Comparison of ENCODE assay signal across 8 cellular contexts in genomic region chr10:70478191-70479160, GRCh38. TPM values are rescaled to one million over a fixed set of nuclear protein-coding genes. Genes with fewer than 3 reads are reported as not detected.
A peak's percentile ranks its signal among the peaks of the same experiment; 100 is the strongest.
DNase-seq lines count a peak whose midpoint lies in the region; ATAC-seq, FAIRE-seq and TF ChIP-seq lines count a peak whose summit lies in the region.

PALD1 (plus strand) TSS chr10:70478767; CDS start chr10:70525952, 47,185 bp downstream.

- no peaks in the 10 kb centered on the region for H3K9me2 ChIP-seq in neural cell (ENCODE audit: insufficient read depth, low read length)

- H3K4me1 Mint-ChIP-seq in activated T-helper 17 cell treated with anti-CD3 and anti-CD28 coated beads, Interleukin-2, amount 50 U/mL, for 72 hours: peaks cover 17% of the 10 kb centered on the region
- H3K4me1 Mint-ChIP-seq in type B pancreatic cell (ENCODE audit: unreplicated experiment): peaks cover 32% of the 10 kb centered on the region

- TF ChIP-seq RAD21 in A549 (conservative IDR thresholded peaks at IDR 0.05 in 1 of 2, IDR thresholded peaks at IDR 0.05 in 1 of 2): no peak
- TF ChIP-seq RAD21 in neural cell (conservative IDR thresholded peaks at IDR 0.05): peak; percentile 14

- no peaks in the 10 kb centered on the region for H4K20me1 ChIP-seq in neural cell (ENCODE audit: insufficient read depth)

- H3K4me3 ChIP-seq in A549 (peak within 1 kb of the TSS; percentile 78), foreskin fibroblast (ENCODE audit: low read depth in 1 of 2, low read length in 2 of 2) (peak within 1 kb of the TSS; percentile 35 to 54), neural cell (ENCODE audit: low read length) (peak within 1 kb of the TSS; percentile 72)

- peak within 1 kb of the TSS; percentile 41 for H3K9ac ChIP-seq in neural cell (ENCODE audit: low read length)

- H3K9me3 Mint-ChIP-seq in activated T-helper 17 cell treated with anti-CD3 and anti-CD28 coated beads, Interleukin-2, amount 50 U/mL, for 72 hours: no peaks in the 10 kb centered on the region
- H3K9me3 Mint-ChIP-seq in type B pancreatic cell: no peaks in the 10 kb centered on the region

- POLR2A ChIA-PET in A549 (lab: Yijun Ruan, JAX): no interaction called here

- peaks cover 30% of the 10 kb centered on the region for H3K27me3 ChIP-seq in neural cell (ENCODE audit: insufficient read depth, low read depth, low read length)

- no peak for TF ChIP-seq CTCF in A549 (IDR thresholded peaks at IDR 0.05)
- TF ChIP-seq CTCF in foreskin fibroblast (IDR thresholded peaks at IDR 0.05; ENCODE audit: low read depth, low read length): no peak
- peak; percentile 15 for TF ChIP-seq CTCF in neural cell (IDR thresholded peaks at IDR 0.05; ENCODE audit: poor library complexity, severe bottlenecking)
- TF ChIP-seq CTCF in type B pancreatic cell (conservative IDR thresholded peaks at IDR 0.05): peak; percentile 59

- peak within 1 kb of the TSS; percentile 65 for H3K4me3 Mint-ChIP-seq in activated T-helper 17 cell treated with anti-CD3 and anti-CD28 coated beads, Interleukin-2, amount 50 U/mL, for 72 hours
- H3K4me3 Mint-ChIP-seq in type B pancreatic cell: peak within 1 kb of the TSS; percentile 83

- no peaks in the 10 kb centered on the region for H3K9me3 ChIP-seq in A549
- no peaks in the 10 kb centered on the region for H3K9me3 ChIP-seq in neural cell (ENCODE audit: low read length)

- no peaks in the 10 kb centered on the region for H3K27me3 Mint-ChIP-seq in activated T-helper 17 cell treated with anti-CD3 and anti-CD28 coated beads, Interleukin-2, amount 50 U/mL, for 72 hours
- H3K27me3 Mint-ChIP-seq in type B pancreatic cell: peaks cover 52% of the 10 kb centered on the region

- no peaks in the 10 kb centered on the region for H3K36me3 Mint-ChIP-seq in activated T-helper 17 cell treated with anti-CD3 and anti-CD28 coated beads, Interleukin-2, amount 50 U/mL, for 72 hours (ENCODE audit: low read depth)
- H3K36me3 Mint-ChIP-seq in type B pancreatic cell: no peaks in the 10 kb centered on the region

- no peak for FAIRE-seq in A549 (lab: Jason Lieb, UNC)
- FAIRE-seq in GM18507 (lab: Jason Lieb, UNC): peak; percentile 47

- no peaks in the 10 kb centered on the region for H3F3A ChIP-seq in neural cell (ENCODE audit: insufficient read depth, low read length, poor library complexity, severe bottlenecking)

- no peak within 1 kb of the TSS for H2AFZ ChIP-seq in neural cell (ENCODE audit: low read depth, low read length)

- peak; percentile 61 to 71 for DNase-seq in A549 (ENCODE audit: low read depth in 1 of 2, low spot score in 1 of 2)
- DNase-seq in GM18507 (ENCODE audit: extremely low spot score, insufficient read length, low read depth): no peak
- peak; percentile 78 for DNase-seq in NCI-H82 (lab: John Stamatoyannopoulos, UW)
- DNase-seq in foreskin fibroblast: peak in 1 of 2 donors; percentile 69
- peak; percentile 79 for DNase-seq in type B pancreatic cell (ENCODE audit: extremely low spot score, unreplicated experiment)

- no peaks in the 10 kb centered on the region for H3K79me2 ChIP-seq in neural cell (replicated peaks; ENCODE audit: insufficient read depth, low read length)

- ATAC-seq in A549 (peak; percentile 56 to 83), HG03457 (IDR thresholded peaks at IDR 0.05; ENCODE audit: unreplicated experiment) (no peak)
- ATAC-seq in activated T-helper 17 cell treated with anti-CD3 and anti-CD28 coated beads, Interleukin-2, amount 50 U/mL, for 72 hours (replicated peaks): peak; percentile 30

- H3K27ac ChIP-seq in A549 (peak within 1 kb of the TSS; percentile 75 to 95), neural cell (ENCODE audit: low read length) (no peak within 1 kb of the TSS)

- no peaks in the 10 kb centered on the region for H3K36me3 ChIP-seq in neural cell (ENCODE audit: insufficient read depth, low read length)

- peak within 1 kb of the TSS; percentile 68 for H3K27ac Mint-ChIP-seq in activated T-helper 17 cell treated with anti-CD3 and anti-CD28 coated beads, Interleukin-2, amount 50 U/mL, for 72 hours
- H3K27ac Mint-ChIP-seq in type B pancreatic cell: no peak within 1 kb of the TSS

- TF ChIP-seq EP300 in A549 (IDR thresholded peaks at IDR 0.05): no peak
- TF ChIP-seq EP300 in neural cell (conservative IDR thresholded peaks at IDR 0.05; ENCODE audit: poor library complexity, severe bottlenecking): no peak

- WGBS in A549 (ENCODE audit: missing lambda C conversion rate): under 1% methylated on average over 28 of the region's 110 CpGs

- peaks cover 32% of the 10 kb centered on the region; the same call in 2 of the 3 replicates for H3K4me1 ChIP-seq in A549

- H3K4me2 ChIP-seq in A549: peak within 1 kb of the TSS; percentile 96
- peak within 1 kb of the TSS; percentile 62 for H3K4me2 ChIP-seq in neural cell (ENCODE audit: low read length)

- TF ChIP-seq POLR2A in A549 (IDR thresholded peaks at IDR 0.05; ENCODE audit: low read length): peak; percentile 73

- CTCF ChIA-PET in A549 (lab: Yijun Ruan, JAX): interaction anchor here (0.6 to 4.8 kb wide), 4 partner anchors 10 to 60 kb away, joined by 3 to 53 read pairs (median 4); no protein-coding TSS in a partner anchor

TF ChIP-seq in A549, 52 proteins besides CTCF, POLR2A, EP300 and RAD21:
- TF ChIP-seq MAX (IDR thresholded peaks at IDR 0.05) (peak; percentile 73), PHF8 (IDR thresholded peaks at IDR 0.05; ENCODE audit: borderline replicate concordance, low read depth) (peak; percentile 22; the same call in 1 of the 2 replicates), ZFP36 (IDR thresholded peaks at IDR 0.05; ENCODE audit: borderline replicate concordance, partially characterized antibody) (no peak), KDM1A (IDR thresholded peaks at IDR 0.05; ENCODE audit: low read depth) (no peak), E2F6 (IDR thresholded peaks at IDR 0.05; ENCODE audit: borderline replicate concordance, low read depth) (peak; percentile 14; the same call in 1 of the 2 replicates), TFCP2L1 (CRISPR knock-in tag; IDR thresholded peaks at IDR 0.05) (peak; percentile 56; the same call in 1 of the 2 replicates)

TF ChIP-seq in neural cell, 6 proteins besides CTCF, POLR2A, EP300 and RAD21:
- TF ChIP-seq SMC3 (conservative IDR thresholded peaks at IDR 0.05; ENCODE audit: poor library complexity): no peak
- peak; percentile 31 for TF ChIP-seq MXI1 (conservative IDR thresholded peaks at IDR 0.05; ENCODE audit: poor library complexity, severe bottlenecking)
- no peak for TF ChIP-seq REST (IDR thresholded peaks at IDR 0.05; ENCODE audit: borderline replicate concordance)

RNA-seq across cellular contexts. Expression of gene PALD1, which starts in this region (rescaled TPM):
- polyA plus RNA-seq in A549 (2011; rRNA removed): 3.3 and 3.6 TPM in 2 replicates
- 7.3 and 10.0 TPM in 2 replicates for polyA plus RNA-seq in A549 (2012; cell fraction: cytosol; rRNA removed)
- polyA plus RNA-seq in A549 (2012; cell fraction: nucleus; rRNA removed): 14.9 and 18.0 TPM in 2 replicates
- polyA plus RNA-seq in A549 (2017; fragmentation: RNase III; extraction: RNeasy Plus Mini Kit Qiagen cat#74134 plus additional on column Dnase treatment): 5.2 to 5.7 TPM (median 5.5 TPM) in 3 replicates
- 3.1 and 4.5 TPM in 2 replicates for polyA minus RNA-seq in A549 (2011; rRNA and poly(A)+ RNA removed)
- total RNA-seq in activated T-helper 17 cell treated with anti-CD3 and anti-CD28 coated beads, Interleukin-2, amount 50 U/mL, for 72 hours: 1 to 10 TPM in 1 of 2 donors, under 1 TPM in 1; 0.17 to 1.4 TPM
- polyA plus RNA-seq in neural cell: 0.98 and 1.1 TPM in 2 replicates
- polyA minus RNA-seq in neural cell: 1.2 and 1.5 TPM in 2 replicates
- total RNA-seq in type B pancreatic cell (ENCODE audit: low replicate concordance): 0.43 and 9.6 TPM in 2 replicates

Comparison
In these comparisons a context has a peak if more than half of its experiments do, and no peak if none do; other contexts are left out.
1. CTCF ChIP-seq: peak in neural cell (single experiment) and type B pancreatic cell (single experiment); none in A549 (single experiment) and foreskin fibroblast (single experiment).
2. Peak in every context shown above with its lines, with median percentiles within 50 percentile points of each other: H3K4me3 ChIP-seq.